1 cellular context compared by ENCODE assay signal in the genomic region with DNA sequence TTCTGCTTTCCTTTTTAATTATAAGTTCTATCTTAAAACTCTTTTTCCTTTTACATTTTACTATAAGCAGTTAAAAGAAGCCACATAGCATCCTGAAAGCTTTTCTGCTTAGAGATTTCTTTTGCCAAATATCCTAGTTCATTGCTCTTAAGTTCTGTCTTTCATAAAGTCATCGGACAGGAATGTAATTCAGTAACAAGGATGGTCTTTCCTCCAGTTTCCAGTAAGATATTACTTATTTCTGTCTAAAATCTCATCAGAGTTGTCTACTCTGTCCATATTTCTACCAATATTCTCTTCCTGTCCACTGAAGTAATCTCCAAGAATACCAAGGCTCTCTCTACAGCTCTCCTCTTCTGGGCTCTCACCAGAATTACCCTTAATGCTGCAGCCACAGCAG.
TF ChIP-seq lines count a peak whose summit lies in the region.

No MANE protein-coding gene starts in this region.

TF ChIP-seq in WTC11, 78 proteins besides CTCF, POLR2A, EP300 and RAD21:
- TF ChIP-seq ZNF232 (CRISPR knock-in tag; IDR thresholded peaks at IDR 0.05): no peak
- TF ChIP-seq, protein P1, sequence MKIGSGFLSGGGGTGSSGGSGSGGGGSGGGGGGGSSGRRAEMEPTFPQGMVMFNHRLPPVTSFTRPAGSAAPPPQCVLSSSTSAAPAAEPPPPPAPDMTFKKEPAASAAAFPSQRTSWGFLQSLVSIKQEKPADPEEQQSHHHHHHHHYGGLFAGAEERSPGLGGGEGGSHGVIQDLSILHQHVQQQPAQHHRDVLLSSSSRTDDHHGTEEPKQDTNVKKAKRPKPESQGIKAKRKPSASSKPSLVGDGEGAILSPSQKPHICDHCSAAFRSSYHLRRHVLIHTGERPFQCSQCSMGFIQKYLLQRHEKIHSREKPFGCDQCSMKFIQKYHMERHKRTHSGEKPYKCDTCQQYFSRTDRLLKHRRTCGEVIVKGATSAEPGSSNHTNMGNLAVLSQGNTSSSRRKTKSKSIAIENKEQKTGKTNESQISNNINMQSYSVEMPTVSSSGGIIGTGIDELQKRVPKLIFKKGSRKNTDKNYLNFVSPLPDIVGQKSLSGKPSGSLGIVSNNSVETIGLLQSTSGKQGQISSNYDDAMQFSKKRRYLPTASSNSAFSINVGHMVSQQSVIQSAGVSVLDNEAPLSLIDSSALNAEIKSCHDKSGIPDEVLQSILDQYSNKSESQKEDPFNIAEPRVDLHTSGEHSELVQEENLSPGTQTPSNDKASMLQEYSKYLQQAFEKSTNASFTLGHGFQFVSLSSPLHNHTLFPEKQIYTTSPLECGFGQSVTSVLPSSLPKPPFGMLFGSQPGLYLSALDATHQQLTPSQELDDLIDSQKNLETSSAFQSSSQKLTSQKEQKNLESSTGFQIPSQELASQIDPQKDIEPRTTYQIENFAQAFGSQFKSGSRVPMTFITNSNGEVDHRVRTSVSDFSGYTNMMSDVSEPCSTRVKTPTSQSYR (CRISPR knock-in tag; IDR thresholded peaks at IDR 0.05): no peak
- no peak for TF ChIP-seq JAZF1 (CRISPR knock-in tag; IDR thresholded peaks at IDR 0.05)
- no peak for TF ChIP-seq ZNF219 (CRISPR knock-in tag; IDR thresholded peaks at IDR 0.05; ENCODE audit: borderline replicate concordance)
- TF ChIP-seq TEAD1 (CRISPR knock-in tag; IDR thresholded peaks at IDR 0.05): no peak
- TF ChIP-seq, protein P2, sequence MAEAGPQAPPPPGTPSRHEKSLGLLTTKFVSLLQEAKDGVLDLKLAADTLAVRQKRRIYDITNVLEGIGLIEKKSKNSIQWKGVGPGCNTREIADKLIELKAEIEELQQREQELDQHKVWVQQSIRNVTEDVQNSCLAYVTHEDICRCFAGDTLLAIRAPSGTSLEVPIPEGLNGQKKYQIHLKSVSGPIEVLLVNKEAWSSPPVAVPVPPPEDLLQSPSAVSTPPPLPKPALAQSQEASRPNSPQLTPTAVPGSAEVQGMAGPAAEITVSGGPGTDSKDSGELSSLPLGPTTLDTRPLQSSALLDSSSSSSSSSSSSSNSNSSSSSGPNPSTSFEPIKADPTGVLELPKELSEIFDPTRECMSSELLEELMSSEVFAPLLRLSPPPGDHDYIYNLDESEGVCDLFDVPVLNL (CRISPR knock-in tag; IDR thresholded peaks at IDR 0.05; ENCODE audit: borderline replicate concordance, low read depth): no peak
- no peak for TF ChIP-seq CREB1 (CRISPR knock-in tag; IDR thresholded peaks at IDR 0.05)
- no peak for TF ChIP-seq FOXJ3 (CRISPR knock-in tag; IDR thresholded peaks at IDR 0.05; ENCODE audit: borderline replicate concordance)
- TF ChIP-seq, protein P3, sequence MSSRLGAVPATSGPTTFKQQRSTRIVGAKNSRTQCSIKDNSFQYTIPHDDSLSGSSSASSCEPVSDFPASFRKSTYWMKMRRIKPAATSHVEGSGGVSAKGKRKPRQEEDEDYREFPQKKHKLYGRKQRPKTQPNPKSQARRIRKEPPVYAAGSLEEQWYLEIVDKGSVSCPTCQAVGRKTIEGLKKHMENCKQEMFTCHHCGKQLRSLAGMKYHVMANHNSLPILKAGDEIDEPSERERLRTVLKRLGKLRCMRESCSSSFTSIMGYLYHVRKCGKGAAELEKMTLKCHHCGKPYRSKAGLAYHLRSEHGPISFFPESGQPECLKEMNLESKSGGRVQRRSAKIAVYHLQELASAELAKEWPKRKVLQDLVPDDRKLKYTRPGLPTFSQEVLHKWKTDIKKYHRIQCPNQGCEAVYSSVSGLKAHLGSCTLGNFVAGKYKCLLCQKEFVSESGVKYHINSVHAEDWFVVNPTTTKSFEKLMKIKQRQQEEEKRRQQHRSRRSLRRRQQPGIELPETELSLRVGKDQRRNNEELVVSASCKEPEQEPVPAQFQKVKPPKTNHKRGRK (CRISPR knock-in tag; IDR thresholded peaks at IDR 0.05; ENCODE audit: borderline replicate concordance): no peak
- TF ChIP-seq, protein P4, sequence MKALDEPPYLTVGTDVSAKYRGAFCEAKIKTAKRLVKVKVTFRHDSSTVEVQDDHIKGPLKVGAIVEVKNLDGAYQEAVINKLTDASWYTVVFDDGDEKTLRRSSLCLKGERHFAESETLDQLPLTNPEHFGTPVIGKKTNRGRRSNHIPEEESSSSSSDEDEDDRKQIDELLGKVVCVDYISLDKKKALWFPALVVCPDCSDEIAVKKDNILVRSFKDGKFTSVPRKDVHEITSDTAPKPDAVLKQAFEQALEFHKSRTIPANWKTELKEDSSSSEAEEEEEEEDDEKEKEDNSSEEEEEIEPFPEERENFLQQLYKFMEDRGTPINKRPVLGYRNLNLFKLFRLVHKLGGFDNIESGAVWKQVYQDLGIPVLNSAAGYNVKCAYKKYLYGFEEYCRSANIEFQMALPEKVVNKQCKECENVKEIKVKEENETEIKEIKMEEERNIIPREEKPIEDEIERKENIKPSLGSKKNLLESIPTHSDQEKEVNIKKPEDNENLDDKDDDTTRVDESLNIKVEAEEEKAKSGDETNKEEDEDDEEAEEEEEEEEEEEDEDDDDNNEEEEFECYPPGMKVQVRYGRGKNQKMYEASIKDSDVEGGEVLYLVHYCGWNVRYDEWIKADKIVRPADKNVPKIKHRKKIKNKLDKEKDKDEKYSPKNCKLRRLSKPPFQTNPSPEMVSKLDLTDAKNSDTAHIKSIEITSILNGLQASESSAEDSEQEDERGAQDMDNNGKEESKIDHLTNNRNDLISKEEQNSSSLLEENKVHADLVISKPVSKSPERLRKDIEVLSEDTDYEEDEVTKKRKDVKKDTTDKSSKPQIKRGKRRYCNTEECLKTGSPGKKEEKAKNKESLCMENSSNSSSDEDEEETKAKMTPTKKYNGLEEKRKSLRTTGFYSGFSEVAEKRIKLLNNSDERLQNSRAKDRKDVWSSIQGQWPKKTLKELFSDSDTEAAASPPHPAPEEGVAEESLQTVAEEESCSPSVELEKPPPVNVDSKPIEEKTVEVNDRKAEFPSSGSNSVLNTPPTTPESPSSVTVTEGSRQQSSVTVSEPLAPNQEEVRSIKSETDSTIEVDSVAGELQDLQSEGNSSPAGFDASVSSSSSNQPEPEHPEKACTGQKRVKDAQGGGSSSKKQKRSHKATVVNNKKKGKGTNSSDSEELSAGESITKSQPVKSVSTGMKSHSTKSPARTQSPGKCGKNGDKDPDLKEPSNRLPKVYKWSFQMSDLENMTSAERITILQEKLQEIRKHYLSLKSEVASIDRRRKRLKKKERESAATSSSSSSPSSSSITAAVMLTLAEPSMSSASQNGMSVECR (CRISPR knock-in tag; IDR thresholded peaks at IDR 0.05; ENCODE audit: borderline replicate concordance): no peak
- TF ChIP-seq, protein P5, sequence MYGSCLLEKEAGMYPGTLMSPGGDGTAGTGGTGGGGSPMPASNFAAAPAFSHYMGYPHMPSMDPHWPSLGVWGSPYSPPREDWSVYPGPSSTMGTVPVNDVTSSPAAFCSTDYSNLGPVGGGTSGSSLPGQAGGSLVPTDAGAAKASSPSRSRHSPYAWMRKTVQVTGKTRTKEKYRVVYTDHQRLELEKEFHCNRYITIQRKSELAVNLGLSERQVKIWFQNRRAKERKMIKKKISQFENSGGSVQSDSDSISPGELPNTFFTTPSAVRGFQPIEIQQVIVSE (CRISPR knock-in tag; IDR thresholded peaks at IDR 0.05; ENCODE audit: borderline replicate concordance): no peak
- TF ChIP-seq, protein P6, sequence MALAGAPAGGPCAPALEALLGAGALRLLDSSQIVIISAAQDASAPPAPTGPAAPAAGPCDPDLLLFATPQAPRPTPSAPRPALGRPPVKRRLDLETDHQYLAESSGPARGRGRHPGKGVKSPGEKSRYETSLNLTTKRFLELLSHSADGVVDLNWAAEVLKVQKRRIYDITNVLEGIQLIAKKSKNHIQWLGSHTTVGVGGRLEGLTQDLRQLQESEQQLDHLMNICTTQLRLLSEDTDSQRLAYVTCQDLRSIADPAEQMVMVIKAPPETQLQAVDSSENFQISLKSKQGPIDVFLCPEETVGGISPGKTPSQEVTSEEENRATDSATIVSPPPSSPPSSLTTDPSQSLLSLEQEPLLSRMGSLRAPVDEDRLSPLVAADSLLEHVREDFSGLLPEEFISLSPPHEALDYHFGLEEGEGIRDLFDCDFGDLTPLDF (CRISPR knock-in tag; IDR thresholded peaks at IDR 0.05): no peak
- no peak for TF ChIP-seq JUN (CRISPR knock-in tag; IDR thresholded peaks at IDR 0.05)
